Comparison of ENCODE assay signal across 8 cellular contexts in genomic region chr5:96807099-96807654, GRCh38. TPM values are rescaled to one million over a fixed set of nuclear protein-coding genes. Genes with fewer than 3 reads are reported as not detected.
DNase-seq lines count a peak whose midpoint lies in the region; FAIRE-seq and TF ChIP-seq lines count a peak whose summit lies in the region.

No MANE protein-coding gene starts in this region.

- no peak overlapping the region for H2BK5ac ChIP-seq in H9 (ENCODE audit: insufficient read length, low read length)

- H3K79me1 ChIP-seq in H9 (ENCODE audit: insufficient read depth, low read depth, low read length, poor library complexity, severe bottlenecking), result no peaks in the 10 kb centered on the region

- dilution Hi-C loops in keratinocyte (cut with MboI; ENCODE audit: extremely low pct_ligation_motif_present, low sequenced_read_pairs), result no loop called here

- H4K91ac ChIP-seq in H9 (ENCODE audit: insufficient read length, low read depth, low read length), result no peak overlapping the region

- H2BK20ac ChIP-seq in H9 (ENCODE audit: low read depth, low read length, poor library complexity, severe bottlenecking), result no peak overlapping the region

- H3K9me1 ChIP-seq in keratinocyte (ENCODE audit: control insufficient read depth, extremely low read depth, insufficient read depth, low read length), result no peaks in the 10 kb centered on the region

- no peak overlapping the region for H3K23ac ChIP-seq in H9 (ENCODE audit: insufficient read length, low read depth, low read length)

- H4K8ac ChIP-seq in H9 (replicated peaks; ENCODE audit: insufficient read length, low read depth, low read length), result no peak overlapping the region

- peak overlapping the region; percentile 71 for H3K4me3 ChIP-seq in LNCaP clone FGC (ENCODE audit: low read depth, low read length)
- H3K4me3 ChIP-seq in keratinocyte (ENCODE audit: control insufficient read depth in 2 of 3, extremely low read depth in 1 of 3, insufficient read depth in 2 of 3, low read depth in 1 of 3, low read length in 3 of 3), result peak overlapping the region; percentile 57 to 75 (median 67)
- H3K4me3 ChIP-seq in skin epidermis, result peak overlapping the region; percentile 65 to 96 (median 76)

- H2AFZ ChIP-seq in H9 (ENCODE audit: low read length) (peak overlapping the region; percentile 53), keratinocyte (ENCODE audit: control insufficient read depth, low read length) (peak overlapping the region; percentile 67)

- peak overlapping the region; percentile 88 for H3K14ac ChIP-seq in H9 (ENCODE audit: insufficient read depth, low read length)

- H3K4me1 ChIP-seq in H9 (ENCODE audit: insufficient read depth, low read length), result no peaks in the 10 kb centered on the region
- peaks cover 22% of the 10 kb centered on the region for H3K4me1 ChIP-seq in keratinocyte (ENCODE audit: control insufficient read depth, extremely low read depth, insufficient read depth, low read length)

- H3K27me3 ChIP-seq in H9 (ENCODE audit: insufficient read depth, low read length) (no peaks in the 10 kb centered on the region), keratinocyte (ENCODE audit: control insufficient read depth, extremely low read depth, insufficient read depth, low read length) (no peaks in the 10 kb centered on the region)

- no CpG with 5 or more reads among the region's 36 CpGs for WGBS in H9 (ENCODE audit: extremely low coverage, insufficient read length, low lambda C conversion rate)

- H3K56ac ChIP-seq in H9 (ENCODE audit: insufficient read length, low read depth, low read length), result no peak overlapping the region

- H3K79me2 ChIP-seq in H9 (ENCODE audit: insufficient read depth, low read length), result no peaks in the 10 kb centered on the region
- peaks cover 16% of the 10 kb centered on the region for H3K79me2 ChIP-seq in keratinocyte (ENCODE audit: control insufficient read depth, insufficient read depth, low read length)

- H3K23me2 ChIP-seq in H9 (ENCODE audit: insufficient read length, low read depth, low read length, poor library complexity, severe bottlenecking), result peaks cover 5% of the 10 kb centered on the region

- H3K4me2 ChIP-seq in H9 (ENCODE audit: insufficient read depth, insufficient read length, low read length) (peak overlapping the region; percentile 85), keratinocyte (ENCODE audit: control insufficient read depth, extremely low read depth, insufficient read depth, low read depth, low read length) (peak overlapping the region; percentile 94)

- DNase-seq in activated naive CD4-positive, alpha-beta T cell (lab: John Stamatoyannopoulos, UW), result peak in 3 of 4 experiments; percentile 26 to 59 (median 55)
- no peak for DNase-seq in activated naive CD4-positive, alpha-beta T cell treated with anti-CD3 and anti-CD28 coated beads, Interleukin-2, amount 50 U/mL, for 16 hours
- DNase-seq in H9 (peak; percentile 62), LNCaP clone FGC (ENCODE audit: low read depth) (no peak), SW480 (ENCODE audit: low spot score) (peak; percentile 77), cerebellum (ENCODE audit: low spot score) (peak; percentile 74), keratinocyte (ENCODE audit: low read depth, low spot score) (no peak)

- no peak overlapping the region for H4K5ac ChIP-seq in H9 (ENCODE audit: insufficient read length, low read depth, low read length)

- peak overlapping the region; percentile 61 for H3K18ac ChIP-seq in H9 (ENCODE audit: insufficient read length, low read depth, low read length)

- no peaks in the 10 kb centered on the region for H3K9me3 ChIP-seq in H9 (ENCODE audit: control insufficient read depth, low read depth, low read length)
- H3K9me3 ChIP-seq in keratinocyte (ENCODE audit: control insufficient read depth, low read depth, low read length), result no peaks in the 10 kb centered on the region

- no peak overlapping the region for H2BK15ac ChIP-seq in H9 (ENCODE audit: low read depth, low read length)

- no peak overlapping the region for H2BK12ac ChIP-seq in H9 (ENCODE audit: insufficient read length, low read depth, low read length)

- no peak overlapping the region for H3T11ph ChIP-seq in H9 (ENCODE audit: low read length)

- TF ChIP-seq CTCF in H9 (conservative IDR thresholded peaks at IDR 0.05) (no peak), LNCaP clone FGC (IDR thresholded peaks at IDR 0.05; ENCODE audit: control insufficient read depth, extremely low read depth, insufficient read depth) (no peak), keratinocyte (optimal IDR thresholded peaks at IDR 0.05 in 1 of 3, IDR thresholded peaks at IDR 0.05 in 1 of 3, conservative IDR thresholded peaks at IDR 0.05 in 1 of 3; ENCODE audit: extremely low read depth in 1 of 3, insufficient read depth in 2 of 3, low read length in 3 of 3) (no peak)

- H3K9ac ChIP-seq in H9 (ENCODE audit: extremely low read depth, insufficient read length, low read length) (peak overlapping the region; percentile 51), keratinocyte (ENCODE audit: control insufficient read depth, extremely low read depth, insufficient read depth, low read length) (peak overlapping the region; percentile 96)

- no peaks in the 10 kb centered on the region; a peak in 1 of 5 replicates for H3K9me3 Mint-ChIP-seq in H9

- no peaks in the 10 kb centered on the region for H3K36me3 Mint-ChIP-seq in H9 (ENCODE audit: insufficient read depth in 1 of 3, low read depth in 3 of 3)

- peak overlapping the region in 1 of 3 experiments; percentile 82; a peak in 2 of 7 replicates for H3K27ac Mint-ChIP-seq in H9

- peaks cover 0 to 2% of the 10 kb centered on the region in 2 experiments for H3K36me3 ChIP-seq in keratinocyte (ENCODE audit: control insufficient read depth in 2 of 2, extremely low read depth in 1 of 2, insufficient read depth in 2 of 2, low read length in 2 of 2)

- FAIRE-seq in keratinocyte (lab: Jason Lieb, UNC), result no peak

- peaks cover 14% of the 10 kb centered on the region for H3K27me3 Mint-ChIP-seq in H9 (ENCODE audit: low read depth)

- no peaks in the 10 kb centered on the region for H4K20me1 ChIP-seq in H9 (ENCODE audit: control insufficient read depth, insufficient read depth, insufficient read length)
- H4K20me1 ChIP-seq in keratinocyte (ENCODE audit: control insufficient read depth, extremely low read depth, insufficient read depth, low read length), result no peaks in the 10 kb centered on the region

- H3K4me1 Mint-ChIP-seq in H9, result peaks cover 21 to 22% of the 10 kb centered on the region in 2 experiments

- peak overlapping the region; percentile 92 to 98 for H3K4me3 Mint-ChIP-seq in H9

- no peak overlapping the region for H3K4ac ChIP-seq in H9 (ENCODE audit: low read depth, low read length)

- no peak overlapping the region for H2AK5ac ChIP-seq in H9 (ENCODE audit: insufficient read length, low read length)

- H3K27ac ChIP-seq in H9 (ENCODE audit: insufficient read length, low read depth, low read length) (no peak overlapping the region), keratinocyte (ENCODE audit: control insufficient read depth, insufficient read depth, low read length) (peak overlapping the region; percentile 92), skin epidermis (peak overlapping the region; percentile 96 to 100 (median 100))

- H2BK120ac ChIP-seq in H9 (ENCODE audit: low read depth, low read length, poor library complexity, severe bottlenecking), result no peak overlapping the region

RNA-seq across cellular contexts. Expression of gene ERAP1, which starts 0.6 kb away (rescaled TPM):
- total RNA-seq in H9 (2021), result 14.5 and 15.9 TPM in 2 replicates
- 16.1 TPM for total RNA-seq in cerebellum
- polyA plus RNA-seq in keratinocyte, result 29.7 to 56.2 TPM (median 34.9 TPM) in 3 replicates
- polyA plus RNA-seq in keratinocyte (2011; ENCODE audit: low read depth), result 6.2 TPM
- polyA plus RNA-seq in keratinocyte (2011; cell fraction: cytosol; rRNA removed), result 15.2 and 20.2 TPM in 2 replicates
- 46.4 and 48.0 TPM in 2 replicates for polyA plus RNA-seq in keratinocyte (2011; cell fraction: nucleus; rRNA removed)
- polyA plus RNA-seq in keratinocyte (2012; ENCODE audit: low replicate concordance), result 5.8 and 32.4 TPM in 2 replicates
- polyA minus RNA-seq in keratinocyte, result 42.8 to 97.6 TPM (median 66.8 TPM) in 3 replicates
- 15.5 TPM for polyA minus RNA-seq in keratinocyte (2011; cell fraction: cytosol; rRNA and poly(A)+ RNA removed)
- 24.8 and 55.7 TPM in 2 replicates for polyA minus RNA-seq in keratinocyte (2011; cell fraction: nucleus; rRNA and poly(A)+ RNA removed)

Comparison
In these comparisons a context has a peak if more than half of its experiments do, and no peak if none do; other contexts are left out.
1. DNase-seq: peak in activated naive CD4-positive, alpha-beta T cell (3 of 4), H9 (single experiment), SW480 (single experiment) and cerebellum (single experiment); none in activated naive CD4-positive, alpha-beta T cell treated with anti-CD3 and anti-CD28 coated beads, Interleukin-2, amount 50 U/mL, for 16 hours (single experiment), LNCaP clone FGC (single experiment) and keratinocyte (single experiment).
2. Peak in every context shown above with its lines, with median percentiles within 50 percentile points of each other: H3K4me3 ChIP-seq.